In genomic region chr2:10592652-10593051, GRCh38 we compare ENCODE assay signal across 34 cellular contexts.
"Had no signal": no experiment of that assay in that cellular context is flagged by ENCODE, and none has a peak within 500 bp of the region (broad histone marks: within the 10 kb centered on the region; RNA-seq: fewer than 3 reads in every experiment).

No MANE protein-coding gene starts in this region.

- ATAC-seq: activated CD4-positive, alpha-beta T cell treated with anti-CD3 and anti-CD28 coated beads for 36 hours; activated CD8-positive, alpha-beta memory T cell treated with anti-CD3 and anti-CD28 coated beads, Interleukin-2, amount 10 ng/mL, durations not matched to agents 7 days and 5 days; activated CD8-positive, alpha-beta T cell treated with anti-CD3 and anti-CD28 coated beads, Interleukin-2, amount 10 ng/mL, durations not matched to agents 7 days and 5 days; T-cell had no signal

- H3K4me1 Mint-ChIP-seq: activated CD4-positive, alpha-beta T cell treated with anti-CD3 and anti-CD28 coated beads for 36 hours; activated CD8-positive, alpha-beta memory T cell treated with anti-CD3 and anti-CD28 coated beads, Interleukin-2, amount 10 ng/mL, durations not matched to agents 7 days and 5 days; activated naive CD8-positive, alpha-beta T cell treated with anti-CD3 and anti-CD28 coated beads, Interleukin-2, amount 10 ng/mL, durations not matched to agents 7 days and 5 days; T-cell had no signal

- DNase-seq: activated CD4-positive, alpha-beta memory T cell treated with anti-CD3 and anti-CD28 coated beads for 36 hours; activated CD4-positive, alpha-beta T cell treated with anti-CD3 and anti-CD28 coated beads for 36 hours; activated CD4-positive, alpha-beta T cell treated with anti-CD3 and anti-CD28 coated beads, Interleukin-2, amount 10 ng/mL, durations not matched to agents 24 days and 14 days; activated CD4-positive, CD25-positive, alpha-beta regulatory T cell; activated CD4-positive, CD25-positive, alpha-beta regulatory T cell treated with anti-CD3 and anti-CD28 coated beads, Interleukin-2, amount 50 U/mL, for 72 hours; activated CD8-positive, alpha-beta memory T cell treated with anti-CD3 and anti-CD28 coated beads, Interleukin-2, amount 10 ng/mL, durations not matched to agents 7 days and 5 days; activated CD8-positive, alpha-beta memory T cell treated with anti-CD3 and anti-CD28 coated beads, Interleukin-2, amount 50 U/mL, for 4 hours; activated CD8-positive, alpha-beta T cell treated with anti-CD3 and anti-CD28 coated beads, Interleukin-2, amount 10 ng/mL, durations not matched to agents 7 days and 5 days; activated effector memory CD4-positive, alpha-beta T cell treated with anti-CD3 and anti-CD28 coated beads, Interleukin-2, amount 50 U/mL, for 16 hours; activated naive CD4-positive, alpha-beta T cell treated with anti-CD3 and anti-CD28 coated beads for 36 hours; activated naive CD8-positive, alpha-beta T cell treated with anti-CD3 and anti-CD28 coated beads, Interleukin-2, amount 10 ng/mL, durations not matched to agents 7 days and 5 days; activated T-cell treated with anti-CD3 and anti-CD28 coated beads, Interleukin-2, amount 50 U/mL, for 1 hour; activated T-cell treated with anti-CD3 and anti-CD28 coated beads, Interleukin-2, amount 50 U/mL, for 48 hours; amniotic stem cell; anterior cingulate cortex; brain microvascular endothelial cell; effector CD8-positive, alpha-beta T cell; esophagus squamous epithelium; foreskin fibroblast; head of caudate nucleus; T-cell; T1000 had no signal

- H3K4me3 ChIP-seq: esophagus squamous epithelium had no signal

- H3K27me3 Mint-ChIP-seq: activated CD4-positive, alpha-beta memory T cell treated with anti-CD3 and anti-CD28 coated beads for 36 hours; activated CD4-positive, alpha-beta T cell treated with anti-CD3 and anti-CD28 coated beads for 36 hours; activated CD4-positive, alpha-beta T cell treated with anti-CD3 and anti-CD28 coated beads, Interleukin-2, amount 10 ng/mL, durations not matched to agents 24 days and 14 days; activated CD8-positive, alpha-beta memory T cell treated with anti-CD3 and anti-CD28 coated beads, Interleukin-2, amount 10 ng/mL, durations not matched to agents 7 days and 5 days; activated naive CD4-positive, alpha-beta T cell treated with anti-CD3 and anti-CD28 coated beads, Interleukin-2, amount 50 U/mL, for 24 hours; activated naive CD8-positive, alpha-beta T cell treated with anti-CD3 and anti-CD28 coated beads, Interleukin-2, amount 10 ng/mL, durations not matched to agents 7 days and 5 days; T-cell had no signal

- H3K4me3 Mint-ChIP-seq: activated CD4-positive, alpha-beta memory T cell treated with anti-CD3 and anti-CD28 coated beads for 36 hours; activated CD4-positive, alpha-beta T cell treated with anti-CD3 and anti-CD28 coated beads for 36 hours; activated CD4-positive, alpha-beta T cell treated with anti-CD3 and anti-CD28 coated beads, Interleukin-2, amount 10 ng/mL, durations not matched to agents 24 days and 14 days; activated CD8-positive, alpha-beta memory T cell treated with anti-CD3 and anti-CD28 coated beads, Interleukin-2, amount 10 ng/mL, durations not matched to agents 7 days and 5 days; activated CD8-positive, alpha-beta T cell treated with anti-CD3 and anti-CD28 coated beads, Interleukin-2, amount 10 ng/mL, durations not matched to agents 7 days and 5 days; activated naive CD4-positive, alpha-beta T cell treated with anti-CD3 and anti-CD28 coated beads for 36 hours; activated naive CD4-positive, alpha-beta T cell treated with anti-CD3 and anti-CD28 coated beads, Interleukin-2, amount 50 U/mL, for 24 hours; activated naive CD8-positive, alpha-beta T cell treated with anti-CD3 and anti-CD28 coated beads, Interleukin-2, amount 10 ng/mL, durations not matched to agents 7 days and 5 days; activated T-helper 1 cell treated with anti-CD3 and anti-CD28 coated beads, Interleukin-12 subunit alpha, Interleukin-12 subunit beta, Interleukin-2, Interleukin-4 antibody, amounts not matched to agents 30 ng/mL and 10 ng/mL and 1 ng/mL, durations not matched to agents 14 hours and 24 hours and 36 hours; T-cell; T-helper 1 cell treated with Interleukin-12 subunit alpha and Interleukin-12 subunit beta and Interleukin-4 antibody, amounts not matched to agents 30 μg/mL and 1 μg/mL, for 36 hours; T-helper 2 cell treated with Interferon-gamma antibody and Interleukin-4, amounts not matched to agents 5 μg/mL and 100 μg/mL, for 36 hours had no signal

- H3K27ac Mint-ChIP-seq: activated CD4-positive, alpha-beta memory T cell treated with anti-CD3 and anti-CD28 coated beads for 36 hours; activated CD4-positive, alpha-beta T cell treated with anti-CD3 and anti-CD28 coated beads for 36 hours; activated CD4-positive, alpha-beta T cell treated with anti-CD3 and anti-CD28 coated beads, Interleukin-2, amount 10 ng/mL, durations not matched to agents 24 days and 14 days; activated CD8-positive, alpha-beta memory T cell treated with anti-CD3 and anti-CD28 coated beads, Interleukin-2, amount 10 ng/mL, durations not matched to agents 7 days and 5 days; activated CD8-positive, alpha-beta T cell treated with anti-CD3 and anti-CD28 coated beads, Interleukin-2, amount 10 ng/mL, durations not matched to agents 7 days and 5 days; activated naive CD4-positive, alpha-beta T cell treated with anti-CD3 and anti-CD28 coated beads for 36 hours; activated naive CD4-positive, alpha-beta T cell treated with anti-CD3 and anti-CD28 coated beads, Interleukin-2, amount 50 U/mL, for 24 hours; activated naive CD8-positive, alpha-beta T cell treated with anti-CD3 and anti-CD28 coated beads, Interleukin-2, amount 10 ng/mL, durations not matched to agents 7 days and 5 days; activated T-helper 2 cell treated with anti-CD3 and anti-CD28 coated beads, Interferon-gamma antibody, Interleukin-2, Interleukin-4, amounts not matched to agents 10 μg/mL and 5 μg/mL and 100 μg/mL, durations not matched to agents 14 hours and 24 hours and 36 hours; T-cell; T-helper 1 cell treated with Interleukin-12 subunit alpha and Interleukin-12 subunit beta and Interleukin-4 antibody, amounts not matched to agents 30 μg/mL and 1 μg/mL, for 36 hours; T-helper 2 cell treated with Interferon-gamma antibody and Interleukin-4, amounts not matched to agents 5 μg/mL and 100 μg/mL, for 36 hours had no signal

- H3K9me3 ChIP-seq: esophagus squamous epithelium had no signal

- H3K4me1 ChIP-seq: esophagus squamous epithelium had no signal

- FAIRE-seq: astrocyte, bronchial epithelial cell, colon, endometrium, endothelial cell of umbilical vein, frontal cortex had no signal

- H3K27ac ChIP-seq: brain microvascular endothelial cell, epithelial cell of prostate, esophagus squamous epithelium had no signal
